In genomic region chrX:74422576-74423288, GRCh38 we compare ENCODE assay signal across 8 cellular contexts. TPM values are rescaled to one million over a fixed set of nuclear protein-coding genes. Genes with fewer than 3 reads are reported as not detected.
A peak's percentile ranks its signal among the peaks of the same experiment; 100 is the strongest.
DNase-seq lines count a peak whose midpoint lies in the region; ATAC-seq, FAIRE-seq and TF ChIP-seq lines count a peak whose summit lies in the region.

No MANE protein-coding gene starts in this region.

- no peaks in the 10 kb centered on the region; the same call in 1 of the 2 replicates for H3K4me1 ChIP-seq in iPS-20b (ENCODE audit: insufficient read depth, low read length)

- ATAC-seq in GM21381 (IDR thresholded peaks at IDR 0.05; ENCODE audit: unreplicated experiment) (no peak), HG03045 (IDR thresholded peaks at IDR 0.05; ENCODE audit: unreplicated experiment) (no peak)

- no peaks in the 10 kb centered on the region for H3K9me3 ChIP-seq in iPS-20b (ENCODE audit: insufficient read depth, low read depth, low read length)

- CTCF ChIA-PET in Calu3 (lab: Charles Lee), result no interaction called here

- no peaks in the 10 kb centered on the region for H3K4me1 Mint-ChIP-seq in Calu3 (ENCODE audit: low read depth, unreplicated experiment)

- BruUV-seq in Calu3 (replicated peaks; lab: Mats Ljungman, UMichigan), result no TSS peak

- FAIRE-seq in bronchial epithelial cell (lab: Jason Lieb, UNC), result no peak

- DNase-seq in Calu3, result peak; percentile 1
- DNase-seq in NCI-H1092 (lab: John Stamatoyannopoulos, UW), result peak; percentile 22
- DNase-seq in bronchial epithelial cell (ENCODE audit: low read depth), result peak; percentile 26
- no peak for DNase-seq in retinal pigment epithelial cell (ENCODE audit: low read depth)
- DNase-seq in GF-D8 (lab: John Stamatoyannopoulos, UW), result no peak

- H3K4me3 ChIP-seq in bronchial epithelial cell (ENCODE audit: low read depth, low read length), result peak overlapping the region; percentile 51
- peak overlapping the region; percentile 65 for H3K4me3 ChIP-seq in iPS-20b (ENCODE audit: low read length)
- peak overlapping the region; percentile 55 for H3K4me3 ChIP-seq in retinal pigment epithelial cell (ENCODE audit: low read length)

- H3K4me3 Mint-ChIP-seq in Calu3 (ENCODE audit: low read depth, unreplicated experiment), result peak overlapping the region; percentile 39

- peak overlapping the region; percentile 78; the same call in 1 of the 2 replicates for H3K9ac ChIP-seq in iPS-20b (ENCODE audit: low read depth, low read length)

- peaks cover 44% of the 10 kb centered on the region for H3K27me3 Mint-ChIP-seq in Calu3 (ENCODE audit: unreplicated experiment)

- no peaks in the 10 kb centered on the region for H3K27me3 ChIP-seq in bronchial epithelial cell (ENCODE audit: control insufficient read depth, insufficient read depth, low read length)
- H3K27me3 ChIP-seq in iPS-20b (ENCODE audit: insufficient read depth, low read length), result peaks cover 23% of the 10 kb centered on the region

- H3K27ac ChIP-seq in iPS-20b (ENCODE audit: low read length), result peak overlapping the region; percentile 71

- intact Hi-C loops in Calu3 (cut with micrococcal nuclease; ENCODE audit: unreplicated experiment), result no loop called here

- H3K27ac Mint-ChIP-seq in Calu3 (ENCODE audit: unreplicated experiment), result no peak overlapping the region

- TF ChIP-seq CTCF in Calu3 (IDR thresholded peaks at IDR 0.05; ENCODE audit: unreplicated experiment) (no peak), bronchial epithelial cell (IDR thresholded peaks at IDR 0.05; ENCODE audit: insufficient read depth, low read length, severe bottlenecking) (peak; percentile 47), retinal pigment epithelial cell (conservative IDR thresholded peaks at IDR 0.05; ENCODE audit: low read depth, low read length) (peak; percentile 29)

- H3K36me3 ChIP-seq in bronchial epithelial cell (ENCODE audit: control insufficient read depth, insufficient read depth, low read length) (no peaks in the 10 kb centered on the region), iPS-20b (ENCODE audit: insufficient read depth, low read depth, low read length) (no peaks in the 10 kb centered on the region)

- H3K9me3 Mint-ChIP-seq in Calu3 (ENCODE audit: low read depth, unreplicated experiment), result no peaks in the 10 kb centered on the region

- peaks cover 16% of the 10 kb centered on the region for H3K36me3 Mint-ChIP-seq in Calu3 (ENCODE audit: insufficient read depth, unreplicated experiment)

RNA-seq across cellular contexts. Expression of gene SLC16A2, which starts 1.4 kb away (rescaled TPM):
- 0.59 and 0.76 TPM in 2 replicates for total RNA-seq in Calu3 (2022)
- 1.3 TPM in 2 replicates for total RNA-seq in bronchial epithelial cell

Comparison
In these comparisons a context has a peak if more than half of its experiments do, and no peak if none do; other contexts are left out.
1. DNase-seq: peak in Calu3 (single experiment), NCI-H1092 (single experiment) and bronchial epithelial cell (single experiment); none in retinal pigment epithelial cell (single experiment) and GF-D8 (single experiment).
2. Peak in every context shown above with its lines, with median percentiles within 50 percentile points of each other: H3K4me3 ChIP-seq.